ENCODE assay signal across 39 cellular contexts in genomic region chr7:147477526-147477925, GRCh38.
"Had no signal": no experiment of that assay in that cellular context is flagged by ENCODE, and none has a peak within 500 bp of the region (broad histone marks: within the 10 kb centered on the region; RNA-seq: fewer than 3 reads in every experiment).

No MANE protein-coding gene starts in this region.

- H3K4me1 Mint-ChIP-seq: activated naive CD4-positive, alpha-beta T cell treated with anti-CD3 and anti-CD28 coated beads, Interleukin-2, amount 10 ng/mL, durations not matched to agents 7 days and 5 days; activated naive CD4-positive, alpha-beta T cell treated with anti-CD3 and anti-CD28 coated beads, Interleukin-2, amount 50 U/mL, for 24 hours; activated naive CD8-positive, alpha-beta T cell treated with anti-CD3 and anti-CD28 coated beads for 36 hours; activated naive CD8-positive, alpha-beta T cell treated with anti-CD3 and anti-CD28 coated beads, Interleukin-2, amount 10 ng/mL, durations not matched to agents 7 days and 5 days; activated naive CD8-positive, alpha-beta T cell treated with anti-CD3 and anti-CD28 coated beads, Interleukin-2, amount 50 U/mL, for 24 hours; activated T-helper 17 cell treated with anti-CD3 and anti-CD28 coated beads, Interleukin-2, amount 50 U/mL, for 72 hours; brain; central memory CD8-positive, alpha-beta T cell had no signal

- H3K27me3 ChIP-seq: adrenal gland, ascending aorta, body of pancreas, brain microvascular endothelial cell, breast epithelium, cardiac muscle cell had no signal

- H3K9me3 Mint-ChIP-seq: activated naive CD4-positive, alpha-beta T cell treated with anti-CD3 and anti-CD28 coated beads, Interleukin-2, amount 50 U/mL, for 24 hours; activated naive CD8-positive, alpha-beta T cell treated with anti-CD3 and anti-CD28 coated beads for 36 hours; activated naive CD8-positive, alpha-beta T cell treated with anti-CD3 and anti-CD28 coated beads, Interleukin-2, amount 50 U/mL, for 24 hours had no signal

- H3K27me3 Mint-ChIP-seq: activated naive CD4-positive, alpha-beta T cell treated with anti-CD3 and anti-CD28 coated beads, Interleukin-2, amount 10 ng/mL, durations not matched to agents 7 days and 5 days; activated naive CD4-positive, alpha-beta T cell treated with anti-CD3 and anti-CD28 coated beads, Interleukin-2, amount 50 U/mL, for 24 hours; activated naive CD8-positive, alpha-beta T cell; activated naive CD8-positive, alpha-beta T cell treated with anti-CD3 and anti-CD28 coated beads for 36 hours; activated naive CD8-positive, alpha-beta T cell treated with anti-CD3 and anti-CD28 coated beads, Interleukin-2, amount 10 ng/mL, durations not matched to agents 7 days and 5 days; activated naive CD8-positive, alpha-beta T cell treated with anti-CD3 and anti-CD28 coated beads, Interleukin-2, amount 50 U/mL, for 24 hours; activated T-cell treated with anti-CD3 and anti-CD28 coated beads, Interleukin-2, amount 50 U/mL, for 24 hours; activated T-helper 17 cell treated with anti-CD3 and anti-CD28 coated beads, Interleukin-2, amount 50 U/mL, for 72 hours; brain; central memory CD8-positive, alpha-beta T cell had no signal

- H3K36me3 ChIP-seq: adrenal gland, ascending aorta, brain microvascular endothelial cell, breast epithelium, cardiac muscle cell had no signal

- H3K4me3 Mint-ChIP-seq: activated naive CD4-positive, alpha-beta T cell treated with anti-CD3 and anti-CD28 coated beads for 36 hours; activated naive CD4-positive, alpha-beta T cell treated with anti-CD3 and anti-CD28 coated beads, Interleukin-2, amount 10 ng/mL, durations not matched to agents 7 days and 5 days; activated naive CD4-positive, alpha-beta T cell treated with anti-CD3 and anti-CD28 coated beads, Interleukin-2, amount 50 U/mL, for 24 hours; activated naive CD8-positive, alpha-beta T cell; activated naive CD8-positive, alpha-beta T cell treated with anti-CD3 and anti-CD28 coated beads for 36 hours; activated naive CD8-positive, alpha-beta T cell treated with anti-CD3 and anti-CD28 coated beads, Interleukin-2, amount 10 ng/mL, durations not matched to agents 7 days and 5 days; activated naive CD8-positive, alpha-beta T cell treated with anti-CD3 and anti-CD28 coated beads, Interleukin-2, amount 50 U/mL, for 24 hours; activated T-cell treated with anti-CD3 and anti-CD28 coated beads, Interleukin-2, amount 50 U/mL, for 24 hours; activated T-cell treated with anti-CD3 and anti-CD28 coated beads, Interleukin-2, amount 50 U/mL, for 4 hours; activated T-cell treated with anti-CD3 and anti-CD28 coated beads, Interleukin-2, amount 50 U/mL, for 72 hours; activated T-helper 1 cell treated with anti-CD3 and anti-CD28 coated beads, Interleukin-12 subunit alpha, Interleukin-12 subunit beta, Interleukin-2, Interleukin-4 antibody, amounts not matched to agents 30 ng/mL and 10 ng/mL and 1 ng/mL, durations not matched to agents 14 hours and 24 hours and 36 hours; activated T-helper 17 cell treated with anti-CD3 and anti-CD28 coated beads, Interleukin-2, amount 50 U/mL, for 72 hours; brain; central memory CD8-positive, alpha-beta T cell had no signal

- FAIRE-seq: astrocyte, bronchial epithelial cell had no signal

- DNase-seq: activated effector memory CD4-positive, alpha-beta T cell treated with anti-CD3 and anti-CD28 coated beads, Interleukin-2, amount 50 U/mL, for 16 hours; activated effector memory CD4-positive, alpha-beta T cell treated with Interleukin-2 at 50 U/mL for 16 hours; activated gamma-delta T cell; activated gamma-delta T cell treated with Interleukin-2 at 50 U/mL for 16 hours; activated naive CD4-positive, alpha-beta T cell; activated naive CD4-positive, alpha-beta T cell treated with anti-CD3 and anti-CD28 coated beads for 36 hours; activated naive CD4-positive, alpha-beta T cell treated with anti-CD3 and anti-CD28 coated beads, Interleukin-2, amount 10 ng/mL, durations not matched to agents 7 days and 5 days; activated naive CD4-positive, alpha-beta T cell treated with anti-CD3 and anti-CD28 coated beads, Interleukin-2, amount 50 U/mL, for 16 hours; activated naive CD4-positive, alpha-beta T cell treated with Interleukin-2 at 50 U/mL for 16 hours; activated naive CD8-positive, alpha-beta T cell treated with anti-CD3 and anti-CD28 coated beads for 36 hours; activated naive CD8-positive, alpha-beta T cell treated with anti-CD3 and anti-CD28 coated beads, Interleukin-2, amount 10 ng/mL, durations not matched to agents 7 days and 5 days; activated naive CD8-positive, alpha-beta T cell treated with anti-CD3 and anti-CD28 coated beads, Interleukin-2, amount 50 U/mL, for 24 hours; activated T-cell treated with anti-CD3 and anti-CD28 coated beads, Interleukin-2, amount 50 U/mL, for 24 hours; activated T-cell treated with anti-CD3 and anti-CD28 coated beads, Interleukin-2, amount 50 U/mL, for 4 hours; activated T-cell treated with anti-CD3 and anti-CD28 coated beads, Interleukin-2, amount 50 U/mL, for 48 hours; activated T-cell treated with anti-CD3 and anti-CD28 coated beads, Interleukin-2, amount 50 U/mL, for 72 hours; adrenal gland; amniotic stem cell; amygdala; anterior cingulate cortex; aorta; body of pancreas; brain microvascular endothelial cell; caudate nucleus; central memory CD4-positive, alpha-beta T cell; cerebellar nuclear complex had no signal

- H3K4me1 ChIP-seq: adrenal gland, ascending aorta, body of pancreas, breast epithelium had no signal

- H3K9me3 ChIP-seq: adrenal gland, ascending aorta, body of pancreas, breast epithelium had no signal

- H3K4me3 ChIP-seq: adrenal gland, ascending aorta, body of pancreas, breast epithelium, cardiac muscle cell had no signal

- ATAC-seq: activated naive CD4-positive, alpha-beta T cell treated with anti-CD3 and anti-CD28 coated beads, Interleukin-2, amount 50 U/mL, for 72 hours; activated naive CD8-positive, alpha-beta T cell treated with anti-CD3 and anti-CD28 coated beads, Interleukin-2, amount 50 U/mL, for 24 hours; activated T-cell treated with anti-CD3 and anti-CD28 coated beads, Interleukin-2, amount 50 U/mL, for 4 hours; activated T-cell treated with anti-CD3 and anti-CD28 coated beads, Interleukin-2, amount 50 U/mL, for 72 hours; activated T-helper 17 cell treated with anti-CD3 and anti-CD28 coated beads, Interleukin-2, amount 50 U/mL, for 72 hours; body of pancreas had no signal

- H3K27ac ChIP-seq: adrenal gland, ascending aorta, body of pancreas, brain microvascular endothelial cell, breast epithelium, cardiac muscle cell had no signal

- H3K27ac Mint-ChIP-seq: activated naive CD4-positive, alpha-beta T cell treated with anti-CD3 and anti-CD28 coated beads for 36 hours; activated naive CD4-positive, alpha-beta T cell treated with anti-CD3 and anti-CD28 coated beads, Interleukin-2, amount 10 ng/mL, durations not matched to agents 7 days and 5 days; activated naive CD4-positive, alpha-beta T cell treated with anti-CD3 and anti-CD28 coated beads, Interleukin-2, amount 50 U/mL, for 24 hours; activated naive CD4-positive, alpha-beta T cell treated with anti-CD3 and anti-CD28 coated beads, Interleukin-2, amount 50 U/mL, for 72 hours; activated naive CD8-positive, alpha-beta T cell; activated naive CD8-positive, alpha-beta T cell treated with anti-CD3 and anti-CD28 coated beads for 36 hours; activated naive CD8-positive, alpha-beta T cell treated with anti-CD3 and anti-CD28 coated beads, Interleukin-2, amount 10 ng/mL, durations not matched to agents 7 days and 5 days; activated naive CD8-positive, alpha-beta T cell treated with anti-CD3 and anti-CD28 coated beads, Interleukin-2, amount 50 U/mL, for 24 hours; activated T-cell treated with anti-CD3 and anti-CD28 coated beads, Interleukin-2, amount 50 U/mL, for 24 hours; activated T-cell treated with anti-CD3 and anti-CD28 coated beads, Interleukin-2, amount 50 U/mL, for 72 hours; activated T-helper 1 cell treated with anti-CD3 and anti-CD28 coated beads, Interleukin-12 subunit alpha, Interleukin-12 subunit beta, Interleukin-2, Interleukin-4 antibody, amounts not matched to agents 30 ng/mL and 10 ng/mL and 1 ng/mL, durations not matched to agents 14 hours and 24 hours and 36 hours; activated T-helper 17 cell treated with anti-CD3 and anti-CD28 coated beads, Interleukin-2, amount 50 U/mL, for 72 hours; activated T-helper 2 cell treated with anti-CD3 and anti-CD28 coated beads, Interferon-gamma antibody, Interleukin-2, Interleukin-4, amounts not matched to agents 10 μg/mL and 5 μg/mL and 100 μg/mL, durations not matched to agents 14 hours and 24 hours and 36 hours; brain had no signal

- H3K36me3 Mint-ChIP-seq: activated naive CD4-positive, alpha-beta T cell treated with anti-CD3 and anti-CD28 coated beads, Interleukin-2, amount 10 ng/mL, durations not matched to agents 7 days and 5 days; activated naive CD4-positive, alpha-beta T cell treated with anti-CD3 and anti-CD28 coated beads, Interleukin-2, amount 50 U/mL, for 24 hours; activated naive CD4-positive, alpha-beta T cell treated with anti-CD3 and anti-CD28 coated beads, Interleukin-2, amount 50 U/mL, for 72 hours; activated naive CD8-positive, alpha-beta T cell; activated naive CD8-positive, alpha-beta T cell treated with anti-CD3 and anti-CD28 coated beads for 36 hours; activated naive CD8-positive, alpha-beta T cell treated with anti-CD3 and anti-CD28 coated beads, Interleukin-2, amount 10 ng/mL, durations not matched to agents 7 days and 5 days; brain had no signal
